In genomic region chr9:95857122-95857521, GRCh38 we compare ENCODE assay signal across 1 cellular context.
TF ChIP-seq lines count a peak whose summit lies in the region.

No MANE protein-coding gene starts in this region.

TF ChIP-seq in WTC11, 78 proteins besides CTCF, POLR2A, EP300 and RAD21 (continued from another document):
- TF ChIP-seq MLX (CRISPR knock-in tag; IDR thresholded peaks at IDR 0.05) (no peak), CREM (CRISPR knock-in tag; IDR thresholded peaks at IDR 0.05) (no peak), FOXP1 (CRISPR knock-in tag; IDR thresholded peaks at IDR 0.05; ENCODE audit: borderline replicate concordance) (no peak), E2F5 (CRISPR knock-in tag; IDR thresholded peaks at IDR 0.05) (no peak), GTF2I (CRISPR knock-in tag; conservative IDR thresholded peaks at IDR 0.05) (no peak), JAZF1 (CRISPR knock-in tag; IDR thresholded peaks at IDR 0.05) (no peak), TCF7 (CRISPR knock-in tag; IDR thresholded peaks at IDR 0.05; ENCODE audit: low read depth) (no peak)
TF ChIP-seq in WTC11: peak in this region for 0.
